30 cellular contexts compared by ENCODE assay signal in genomic region chr6:89199571-89199970, GRCh38. TPM values are rescaled to one million over a fixed set of nuclear protein-coding genes. Genes with fewer than 3 reads are reported as not detected.
DNase-seq lines count a peak whose midpoint lies in the region; ATAC-seq, FAIRE-seq and TF ChIP-seq lines count a peak whose summit lies in the region.
"Had no signal": no experiment of that assay in that cellular context is flagged by ENCODE, and none has a peak within 500 bp of the region (broad histone marks: within the 10 kb centered on the region; RNA-seq: fewer than 3 reads in every experiment).

No MANE protein-coding gene starts in this region.

- H3K27ac ChIP-seq in epithelial cell of prostate (no peak overlapping the region), gastroesophageal sphincter (no peak overlapping the region)
- H3K27ac ChIP-seq: BLaER1 had no signal

- peaks cover 0 to 13% (median 0%) of the 10 kb centered on the region in 3 donors for H3K9me3 ChIP-seq in gastroesophageal sphincter
- H3K9me3 ChIP-seq: BE2C had no signal

- H3K27me3 Mint-ChIP-seq in osteocyte (ENCODE audit: unreplicated experiment), result peaks cover 7% of the 10 kb centered on the region

- H3K9me3 Mint-ChIP-seq in osteocyte (ENCODE audit: unreplicated experiment), result peaks cover 9% of the 10 kb centered on the region

- no peak overlapping the region for H3K4me3 Mint-ChIP-seq in osteocyte (ENCODE audit: unreplicated experiment)
- H3K4me3 Mint-ChIP-seq: CD14-positive monocyte; CD4-positive, alpha-beta memory T cell; CD4-positive, CD25-positive, alpha-beta regulatory T cell; CD8-positive, alpha-beta memory T cell had no signal

- peaks cover 2% of the 10 kb centered on the region for H3K27me3 ChIP-seq in bronchial epithelial cell (ENCODE audit: control insufficient read depth, insufficient read depth, low read length)
- no peaks in the 10 kb centered on the region for H3K27me3 ChIP-seq in gastroesophageal sphincter
- H3K27me3 ChIP-seq: BE2C, BLaER1 had no signal

- ATAC-seq in gastroesophageal sphincter, result no peak
- ATAC-seq: GM12878 had no signal

- no peaks in the 10 kb centered on the region for H3K4me1 ChIP-seq in gastroesophageal sphincter
- H3K4me1 ChIP-seq: BE2C, BLaER1 had no signal

- H3K4me1 Mint-ChIP-seq in osteocyte (ENCODE audit: unreplicated experiment), result no peaks in the 10 kb centered on the region
- H3K4me1 Mint-ChIP-seq: CD4-positive, alpha-beta memory T cell; CD4-positive, CD25-positive, alpha-beta regulatory T cell; CD8-positive, alpha-beta memory T cell had no signal

- TF ChIP-seq EP300 in gastroesophageal sphincter (IDR thresholded peaks at IDR 0.05), result no peak

- FAIRE-seq in bronchial epithelial cell (lab: Jason Lieb, UNC), result no peak
- FAIRE-seq: A204.1, GM12878, GM12892, GM18507 had no signal

- no peak for TF ChIP-seq POLR2A in gastroesophageal sphincter (IDR thresholded peaks at IDR 0.05)

- DNase-seq in MV-4-11 (lab: John Stamatoyannopoulos, UW) (peak; percentile 18), bronchial epithelial cell (ENCODE audit: low read depth) (peak; percentile 63), epithelial cell of prostate (ENCODE audit: low read depth, low spot score) (peak; percentile 14), osteocyte (ENCODE audit: extremely low spot score, unreplicated experiment) (peak; percentile 1), glomerular visceral epithelial cell (ENCODE audit: extremely low spot score) (no peak)
- no peak for DNase-seq in activated CD4-positive, CD25-positive, alpha-beta regulatory T cell (lab: John Stamatoyannopoulos, UW)
- DNase-seq: 8988T; ACHN; BE2C; C1 segment of cervical spinal cord; CD4-positive, alpha-beta memory T cell; CD4-positive, CD25-positive, alpha-beta regulatory T cell; CD8-positive, alpha-beta memory T cell; COR-L47; DMS 273 treated with DMSO at 0.1 percent for 48 hours; DMS153; DMS53; DMS79; DND-41; EL; GDM1 had no signal

- no peak overlapping the region for H3K4me3 ChIP-seq in bronchial epithelial cell (ENCODE audit: low read depth, low read length)
- H3K4me3 ChIP-seq in gastroesophageal sphincter, result no peak overlapping the region
- H3K4me3 ChIP-seq: BLaER1, GM12878 had no signal

- TF ChIP-seq CTCF in bronchial epithelial cell (IDR thresholded peaks at IDR 0.05; ENCODE audit: insufficient read depth, low read length, severe bottlenecking) (no peak), osteocyte (IDR thresholded peaks at IDR 0.05) (no peak), gastroesophageal sphincter (IDR thresholded peaks at IDR 0.05) (no peak)

- WGBS in gastroesophageal sphincter (ENCODE audit: low coverage in 1 of 2), 2 donors, result 71 to 75% methylated on average over 2 of the region's 2 CpGs

- H3K27ac Mint-ChIP-seq in osteocyte (ENCODE audit: unreplicated experiment), result no peak overlapping the region
- H3K27ac Mint-ChIP-seq: CD14-positive monocyte; CD4-positive, alpha-beta memory T cell; CD4-positive, CD25-positive, alpha-beta regulatory T cell; CD8-positive, alpha-beta memory T cell had no signal

- H3K36me3 Mint-ChIP-seq in osteocyte (ENCODE audit: unreplicated experiment), result no peaks in the 10 kb centered on the region
- H3K36me3 Mint-ChIP-seq: CD14-positive monocyte; CD4-positive, CD25-positive, alpha-beta regulatory T cell had no signal

- no peaks in the 10 kb centered on the region for H3K36me3 ChIP-seq in bronchial epithelial cell (ENCODE audit: control insufficient read depth, insufficient read depth, low read length)
- H3K36me3 ChIP-seq in gastroesophageal sphincter, result no peaks in the 10 kb centered on the region
- H3K36me3 ChIP-seq: BE2C, BLaER1 had no signal

RNA-seq across cellular contexts. Expression of gene GABRR1, which starts 17.6 kb away (rescaled TPM):
- total RNA-seq in bronchial epithelial cell, result not detected in 2 replicates
- total RNA-seq in osteocyte, result not detected in 2 replicates
- total RNA-seq in gastroesophageal sphincter, result under 1 TPM in 1 of 4 donors, not detected in 3; 0.31 TPM
- total RNA-seq: CD4-positive, alpha-beta memory T cell; CD4-positive, CD25-positive, alpha-beta regulatory T cell; CD8-positive, alpha-beta memory T cell; Daoy; G401; GM12878 had no signal

RNA-seq across cellular contexts. Expression of gene PM20D2, which starts 53.7 kb away (rescaled TPM):
- total RNA-seq in bronchial epithelial cell, result 6.1 and 7.1 TPM in 2 replicates
- 7.9 and 9.2 TPM in 2 replicates for total RNA-seq in osteocyte
- 10 to 100 TPM; 19.0 to 36.3 (median 25.5) TPM for total RNA-seq in gastroesophageal sphincter

Comparison
In these comparisons a context has a peak if more than half of its experiments do, and no peak if none do; other contexts are left out.
1. DNase-seq: peak in MV-4-11 (single experiment), bronchial epithelial cell (single experiment), epithelial cell of prostate (single experiment) and osteocyte (single experiment); none in glomerular visceral epithelial cell (single experiment) and activated CD4-positive, CD25-positive, alpha-beta regulatory T cell (0 of 4).